24 cellular contexts compared by ENCODE assay signal in genomic region chr2:223900531-223900930, GRCh38.
"Had no signal": no experiment of that assay in that cellular context is flagged by ENCODE, and none has a peak within 500 bp of the region (broad histone marks: within the 10 kb centered on the region; RNA-seq: fewer than 3 reads in every experiment).

No MANE protein-coding gene starts in this region.

- H3K9me3 ChIP-seq: left ventricle myocardium inferior, mucosa of descending colon, ovary, right atrium auricular region, stomach, testis, thyroid gland, transverse colon, upper lobe of left lung had no signal

- ATAC-seq: mucosa of descending colon; naive thymus-derived CD4-positive, alpha-beta T cell; natural killer cell treated with Interleukin-12 subunit alpha and Interleukin-12 subunit beta and Interleukin-15 and Interleukin-18, amount 100 ng/mL, for 72 hours; sciatic nerve; stimulated activated naive B cell treated with anti-CD40 and anti-IgM and Interleukin-4, amounts not matched to agents 10 μg/mL and 1 μg/mL and 100 μg/mL, for 72 hours; stimulated activated naive CD8-positive, alpha-beta T cell treated with anti-CD3 and anti-CD28 coated beads, Interleukin-15, Interleukin-2, amounts not matched to agents 100 U/mL and 50 U/mL, for 24 hours had no signal

- H3K4me1 ChIP-seq: left ventricle myocardium inferior, right atrium auricular region, testis, thyroid gland, transverse colon, upper lobe of left lung had no signal

- H3K4me3 Mint-ChIP-seq: naive thymus-derived CD4-positive, alpha-beta T cell; natural killer cell treated with Interleukin-12 subunit alpha and Interleukin-12 subunit beta and Interleukin-15 and Interleukin-18, amount 100 ng/mL, for 72 hours; stimulated activated naive B cell treated with anti-CD40 and anti-IgM and Interleukin-4, amounts not matched to agents 10 μg/mL and 1 μg/mL and 100 μg/mL, for 72 hours had no signal

- H3K27ac ChIP-seq: hepatocyte, left ventricle myocardium inferior, ovary, right atrium auricular region, skin epidermis, stomach, testis, thyroid gland, transverse colon, upper lobe of left lung had no signal

- H3K27me3 Mint-ChIP-seq: naive thymus-derived CD4-positive, alpha-beta T cell; natural killer cell treated with Interleukin-12 subunit alpha and Interleukin-12 subunit beta and Interleukin-15 and Interleukin-18, amount 100 ng/mL, for 72 hours; progenitor cell of endocrine pancreas; stimulated activated naive B cell treated with anti-CD40 and anti-IgM and Interleukin-4, amounts not matched to agents 10 μg/mL and 1 μg/mL and 100 μg/mL, for 72 hours had no signal

- H3K36me3 ChIP-seq: ovary had no signal

- H3K9me3 Mint-ChIP-seq: naive thymus-derived CD4-positive, alpha-beta T cell; natural killer cell treated with Interleukin-12 subunit alpha and Interleukin-12 subunit beta and Interleukin-15 and Interleukin-18, amount 100 ng/mL, for 72 hours had no signal

- H3K4me2 ChIP-seq: hepatocyte had no signal

- H3K27ac Mint-ChIP-seq: naive thymus-derived CD4-positive, alpha-beta T cell; natural killer cell treated with Interleukin-12 subunit alpha and Interleukin-12 subunit beta and Interleukin-15 and Interleukin-18, amount 100 ng/mL, for 72 hours; progenitor cell of endocrine pancreas had no signal

- H2AFZ ChIP-seq: hepatocyte had no signal

- H3K27me3 ChIP-seq: hepatocyte, ovary, right atrium auricular region, stomach, testis, thyroid gland, transverse colon, upper lobe of left lung had no signal

- DNase-seq: islet precursor cell; left ventricle myocardium inferior; midbrain; mucosa of descending colon; naive thymus-derived CD4-positive, alpha-beta T cell; ovary; stimulated activated CD4-positive, alpha-beta T cell treated with anti-CD3 and anti-CD28 coated beads, Interleukin-12 subunit alpha, Interleukin-12 subunit beta, amount 100 ng/mL, for 4 hours; stimulated activated CD4-positive, alpha-beta T cell treated with anti-CD3 and anti-CD28 coated beads, Interleukin-15, amount 100 ng/mL, for 24 hours; stimulated activated CD4-positive, alpha-beta T cell treated with anti-CD3 and anti-CD28 coated beads, Interleukin-2, amount 100 ng/mL, for 24 hours; stimulated activated CD4-positive, alpha-beta T cell treated with anti-CD3 and anti-CD28 coated beads, Interleukin-4, amount 100 ng/mL, for 1 hour; stimulated activated naive B cell treated with anti-CD40 and anti-IgM and Interleukin-4, amounts not matched to agents 10 μg/mL and 1 μg/mL and 100 μg/mL, for 72 hours; stimulated activated naive CD8-positive, alpha-beta T cell treated with anti-CD3 and anti-CD28 coated beads, Interleukin-15, Interleukin-2, amounts not matched to agents 100 U/mL and 50 U/mL, for 24 hours; stomach; testis; thyroid gland; transverse colon; upper lobe of left lung had no signal

- H3K4me3 ChIP-seq: hepatocyte, left ventricle myocardium inferior, lung, mucosa of descending colon, ovary, right atrium auricular region, skin epidermis, stomach, testis, thyroid gland, transverse colon, upper lobe of left lung had no signal
